ENCODE assay signal across 8 cellular contexts in the genomic region with DNA sequence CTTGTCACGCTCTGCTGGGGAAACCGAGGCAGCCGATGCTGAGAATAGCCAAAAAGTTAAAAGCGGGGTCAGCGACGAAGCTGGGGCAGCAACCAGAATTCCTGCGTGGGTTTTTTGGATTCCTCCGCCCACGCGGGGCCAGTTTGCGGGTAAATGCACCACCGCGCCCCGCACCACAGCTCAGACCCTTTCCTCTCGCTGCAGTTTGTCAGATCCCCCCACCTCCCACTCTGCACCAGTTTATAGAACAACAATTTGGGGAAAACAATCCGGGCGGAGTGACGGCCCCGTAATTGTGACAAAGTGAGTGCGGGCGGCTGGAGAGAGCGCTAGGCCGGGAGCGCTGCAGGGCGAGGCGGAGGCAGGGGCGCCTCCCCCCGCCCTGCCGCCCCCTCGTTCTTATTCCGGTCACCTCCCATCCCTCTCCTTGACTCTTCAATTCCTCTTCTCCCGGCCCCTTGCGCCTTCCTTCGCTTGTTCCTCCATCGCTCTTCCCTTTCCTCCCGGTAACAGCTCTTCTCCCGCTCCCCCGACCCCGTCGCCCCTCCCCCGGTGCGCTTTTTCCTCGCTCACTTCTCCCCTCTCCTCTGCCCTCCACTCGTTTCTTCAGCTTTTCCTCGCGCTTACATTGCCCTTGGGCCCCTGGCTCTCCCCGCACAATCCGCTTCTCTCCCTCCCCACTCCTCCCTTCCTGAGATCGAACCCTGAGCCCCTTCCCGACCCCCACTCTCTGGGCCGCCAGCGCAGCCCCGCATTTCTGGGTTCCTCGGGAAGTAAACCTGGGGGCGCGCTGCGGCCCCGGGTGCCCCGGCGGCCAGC. TPM values are rescaled to one million over a fixed set of nuclear protein-coding genes. Genes with fewer than 3 reads are reported as not detected.
DNase-seq lines count a peak whose midpoint lies in the region; ATAC-seq and TF ChIP-seq lines count a peak whose summit lies in the region.

No MANE protein-coding gene starts in this region.

- H3K4me3 ChIP-seq in NT2/D1 (ENCODE audit: insufficient read length, low read depth) (peak overlapping the region; percentile 49), fibroblast of pulmonary artery (replicated peaks; ENCODE audit: low read depth, low read length) (peak overlapping the region; percentile 40), gastrocnemius medialis (peak overlapping the region; percentile 36 to 65 (median 46))

- intact Hi-C loops in gastrocnemius medialis (cut with DNase I; ENCODE audit: low total_unique reads), result no loop called here

- in situ Hi-C loops in gastrocnemius medialis (cut with MboI; ENCODE audit: low sequenced_read_pairs in 4 of 4), result no loop called here

- ATAC-seq in gastrocnemius medialis, result no peak

- H3K9ac ChIP-seq in NT2/D1 (ENCODE audit: insufficient read length, low read depth), result peak overlapping the region; percentile 63

- TF ChIP-seq CTCF in fibroblast of pulmonary artery (IDR thresholded peaks at IDR 0.05; ENCODE audit: low read length, missing control alignments) (no peak), gastrocnemius medialis (IDR thresholded peaks at IDR 0.05 in 4 of 5, conservative IDR thresholded peaks at IDR 0.05 in 1 of 5) (no peak)

- DNase-seq in NCI-H146 (lab: John Stamatoyannopoulos, UW) (peak; percentile 28), NCI-H146 treated with DMSO at 0.1 percent for 48 hours (lab: John Stamatoyannopoulos, UW; ENCODE audit: unreplicated experiment) (no peak), NT2/D1 (ENCODE audit: low read depth, low spot score) (no peak), fibroblast of pulmonary artery (ENCODE audit: low read depth) (no peak), gastrocnemius medialis (no peak), NCI-H345 treated with DMSO at 0.1 percent for 48 hours (lab: John Stamatoyannopoulos, UW; ENCODE audit: unreplicated experiment) (no peak), NAMALWA (ENCODE audit: low spot score) (no peak), NOMO-1 treated with DMSO at 0.1 percent for 48 hours (lab: John Stamatoyannopoulos, UW; ENCODE audit: unreplicated experiment) (no peak)

- H3K36me3 ChIP-seq in NT2/D1 (ENCODE audit: insufficient read depth, insufficient read length, low read length) (no peaks in the 10 kb centered on the region), gastrocnemius medialis (no peaks in the 10 kb centered on the region)

- H3K9me3 ChIP-seq in NT2/D1 (ENCODE audit: insufficient read depth, low read length) (no peaks in the 10 kb centered on the region; the same call in 1 of the 2 replicates), gastrocnemius medialis (no peaks in the 10 kb centered on the region)

- H3K4me1 ChIP-seq in NT2/D1 (ENCODE audit: insufficient read depth, insufficient read length) (peaks cover 13% of the 10 kb centered on the region), gastrocnemius medialis (peaks cover 36 to 53% of the 10 kb centered on the region in 2 donors)

- no peak for TF ChIP-seq POLR2A in gastrocnemius medialis (IDR thresholded peaks at IDR 0.05)

- H3K27ac ChIP-seq in gastrocnemius medialis, result no peak overlapping the region

- peaks cover 83% of the 10 kb centered on the region for H3K27me3 ChIP-seq in NT2/D1 (ENCODE audit: insufficient read depth, insufficient read length)
- H3K27me3 ChIP-seq in gastrocnemius medialis, result peaks cover 69 to 91% (median 78%) of the 10 kb centered on the region in 3 donors

RNA-seq across cellular contexts. Expression of a gene that starts 0.6 kb away (rescaled TPM):
- total RNA-seq in gastrocnemius medialis, result under 1 TPM in 1 of 4 donors, not detected in 3; 0.24 TPM

RNA-seq across cellular contexts. Expression of a gene that starts 9.1 kb away (rescaled TPM):
- total RNA-seq in gastrocnemius medialis, result not detected

RNA-seq across cellular contexts. Expression of a gene that starts 21.2 kb away (rescaled TPM):
- 1 to 10 TPM; 5.3 to 7.8 (median 6.7) TPM for total RNA-seq in gastrocnemius medialis

RNA-seq across cellular contexts. Expression of a gene that starts 23.0 kb away (rescaled TPM):
- total RNA-seq in gastrocnemius medialis, result under 1 TPM in 1 of 4 donors, not detected in 3; 0.24 TPM

RNA-seq across cellular contexts. Expression of a gene that starts 51.1 kb away (rescaled TPM):
- total RNA-seq in gastrocnemius medialis, result not detected
